Comparison of ENCODE assay signal across 25 cellular contexts in the genomic region with DNA sequence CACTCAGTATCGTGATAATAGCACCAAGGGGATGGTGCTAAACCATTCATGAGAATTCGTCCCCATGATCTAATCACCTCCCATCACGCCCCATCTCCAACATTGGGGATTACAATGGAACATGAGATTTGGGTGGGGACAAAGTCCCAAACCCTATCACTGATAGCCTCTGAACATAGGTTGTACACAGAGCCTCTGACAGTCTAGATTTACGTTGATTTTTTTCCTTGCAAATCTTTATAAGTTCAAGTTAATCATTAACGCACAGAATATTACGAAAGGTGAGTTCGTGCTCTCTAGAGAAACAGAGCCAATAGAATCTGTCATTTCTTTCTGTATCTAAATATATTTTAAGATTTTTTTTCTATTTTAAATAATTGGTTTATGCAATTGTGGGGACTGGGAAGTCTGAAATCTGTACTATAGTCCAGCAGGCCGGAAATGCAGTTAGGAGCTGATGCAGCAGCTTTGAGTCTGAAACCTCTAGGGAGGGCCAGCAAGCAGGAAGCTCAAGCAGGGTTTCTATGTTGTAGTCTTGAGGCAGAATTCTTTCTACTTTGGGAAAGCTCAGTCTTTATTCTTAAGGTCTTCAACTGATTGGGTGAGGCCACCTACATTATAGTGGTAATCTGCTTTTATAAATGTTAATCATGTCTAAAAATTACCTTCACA.
DNase-seq lines count a peak whose midpoint lies in the region; ATAC-seq, FAIRE-seq and TF ChIP-seq lines count a peak whose summit lies in the region.
"Had no signal": no experiment of that assay in that cellular context is flagged by ENCODE, and none has a peak within 500 bp of the region (broad histone marks: within the 10 kb centered on the region; RNA-seq: fewer than 3 reads in every experiment).

No MANE protein-coding gene starts in this region.

- no peaks in the 10 kb centered on the region for H3F3A ChIP-seq in OCI-LY1 (ENCODE audit: insufficient read depth, low read length)
- H3F3A ChIP-seq in PC-9 (ENCODE audit: insufficient read depth, low read depth) = no peaks in the 10 kb centered on the region

- no peaks in the 10 kb centered on the region for H3K27me3 ChIP-seq in OCI-LY1 (ENCODE audit: insufficient read depth, low read length)
- no peaks in the 10 kb centered on the region for H3K27me3 ChIP-seq in PC-9 (ENCODE audit: insufficient read depth, low read depth)
- H3K27me3 ChIP-seq: esophagus muscularis mucosa, foreskin keratinocyte, heart right ventricle, uterus had no signal

- H3K36me3 ChIP-seq in OCI-LY1 (ENCODE audit: insufficient read depth, low read length) (no peaks in the 10 kb centered on the region), PC-9 (ENCODE audit: low read depth) (no peaks in the 10 kb centered on the region)
- H3K36me3 ChIP-seq: esophagus muscularis mucosa, heart right ventricle, uterus had no signal

- intact Hi-C loops in PC-9 (cut with micrococcal nuclease; ENCODE audit: unreplicated experiment) = no loop called here

- ATAC-seq in GM21447 (IDR thresholded peaks at IDR 0.05; ENCODE audit: unreplicated experiment) (peak; percentile 63), HG02938 (IDR thresholded peaks at IDR 0.05; ENCODE audit: unreplicated experiment) (no peak)
- ATAC-seq: foreskin keratinocyte, heart right ventricle, left cardiac atrium, psoas muscle had no signal

- TF ChIP-seq CTCF in OCI-LY1 (IDR thresholded peaks at IDR 0.05; ENCODE audit: low read length) = no peak
- TF ChIP-seq CTCF in PC-9 (conservative IDR thresholded peaks at IDR 0.05) = no peak

- H2AFZ ChIP-seq in OCI-LY1 (ENCODE audit: low read length) = no peak overlapping the region
- no peak overlapping the region for H2AFZ ChIP-seq in PC-9

- H3K9me3 ChIP-seq in OCI-LY1 (ENCODE audit: low read length) (no peaks in the 10 kb centered on the region), PC-9 (ENCODE audit: insufficient read depth, low read depth) (no peaks in the 10 kb centered on the region)
- H3K9me3 ChIP-seq: esophagus muscularis mucosa, heart right ventricle, psoas muscle, uterus had no signal

- DNase-seq in CD1c-positive myeloid dendritic cell (ENCODE audit: extremely low spot score) = no peak
- DNase-seq in NCI-H1092 (lab: John Stamatoyannopoulos, UW) = no peak
- DNase-seq in PC-9 = no peak
- DNase-seq: activated CD4-positive, alpha-beta T cell treated with anti-CD3 and anti-CD28 coated beads, Interleukin-2, amount 10 ng/mL, durations not matched to agents 24 days and 14 days; activated gamma-delta T cell; activated T-cell treated with anti-CD3 and anti-CD28 coated beads, Interleukin-2, amount 50 U/mL, for 24 hours; central memory CD4-positive, alpha-beta T cell; DMS153; foreskin keratinocyte; heart right ventricle; left cardiac atrium; naive B cell; NCI-H1436; psoas muscle; Right ventricle myocardium superior; stimulated activated naive CD4-positive, alpha-beta T cell; uterus had no signal

- CTCF ChIA-PET in PC-9 (lab: Charles Lee) = no interaction called here

- peak; percentile 71 for FAIRE-seq in islet of Langerhans (lab: Jason Lieb, UNC)
- FAIRE-seq: astrocyte, G401.6 had no signal

- peak overlapping the region; percentile 28 for H3K4me3 ChIP-seq in OCI-LY1 (ENCODE audit: low read depth, low read length, poor library complexity, severe bottlenecking)
- no peak overlapping the region for H3K4me3 ChIP-seq in PC-9
- H3K4me3 ChIP-seq: esophagus muscularis mucosa, heart right ventricle, psoas muscle, uterus had no signal

- H3K9me2 ChIP-seq in OCI-LY1 (ENCODE audit: low read depth, low read length) (no peaks in the 10 kb centered on the region), PC-9 (ENCODE audit: insufficient read depth) (0 out of 2 replicates have a peak, but pooled peaks cover 3% of the 10 kb centered on the region)

- H3K79me2 ChIP-seq in OCI-LY1 (ENCODE audit: insufficient read depth, low read length) (no peaks in the 10 kb centered on the region), PC-9 (ENCODE audit: low read depth) (no peaks in the 10 kb centered on the region)

- H3K4me1 ChIP-seq in OCI-LY1 (ENCODE audit: insufficient read depth, low read length, severe bottlenecking) = peaks cover 47% of the 10 kb centered on the region
- no peaks in the 10 kb centered on the region for H3K4me1 ChIP-seq in PC-9 (replicated peaks; ENCODE audit: insufficient read depth)
- H3K4me1 ChIP-seq: esophagus muscularis mucosa, foreskin keratinocyte, heart right ventricle, psoas muscle, uterus had no signal

- H3K27ac ChIP-seq in OCI-LY1 (ENCODE audit: low read depth, low read length, poor library complexity, severe bottlenecking) (peak overlapping the region; percentile 91), PC-9 (no peak overlapping the region)
- H3K27ac ChIP-seq: esophagus muscularis mucosa, foreskin keratinocyte, heart right ventricle, HL-60, psoas muscle, uterus had no signal

- POLR2A ChIA-PET in PC-9 (lab: Charles Lee; ENCODE audit: unreplicated experiment) = no interaction called here

- no peaks in the 10 kb centered on the region for H4K20me1 ChIP-seq in OCI-LY1 (ENCODE audit: insufficient read depth, low read length)
- H4K20me1 ChIP-seq in PC-9 (ENCODE audit: insufficient read depth) = no peaks in the 10 kb centered on the region

- H3K4me2 ChIP-seq in OCI-LY1 (ENCODE audit: low read length) (peak overlapping the region; percentile 54), PC-9 (no peak overlapping the region)

- no TSS peak for BruUV-seq in PC-9 (replicated peaks; lab: Mats Ljungman, UMichigan)

- peak overlapping the region; percentile 9; the same call in 1 of the 2 replicates for H3K9ac ChIP-seq in OCI-LY1 (ENCODE audit: low read length)
